ENCODE assay signal across 2 cellular contexts in the genomic region with DNA sequence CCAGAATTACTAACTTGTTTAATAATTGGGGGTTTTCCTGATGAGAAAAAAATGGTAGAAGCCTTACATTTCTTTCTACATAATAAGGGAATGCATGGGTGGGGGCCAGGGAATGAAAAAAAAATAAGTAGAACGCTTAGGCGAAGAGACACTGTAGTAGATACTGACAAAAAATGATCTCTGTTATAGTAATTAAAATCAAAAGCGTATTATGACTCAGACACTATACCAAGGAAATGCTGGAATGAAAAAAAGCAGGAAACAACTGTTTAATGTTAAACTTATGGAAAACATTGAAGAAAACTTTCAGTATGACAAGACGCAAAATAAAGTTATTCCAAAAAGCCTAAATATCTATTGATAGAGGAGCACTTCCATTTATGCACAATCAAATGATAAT.
TF ChIP-seq lines count a peak whose summit lies in the region.

No MANE protein-coding gene starts in this region.

TF ChIP-seq in SK-N-SH treated with all-trans-retinoic acid at 6 μM for 48 hours, 23 proteins besides CTCF, POLR2A, EP300 and RAD21 (continued from another document):
- TF ChIP-seq, protein P1, sequence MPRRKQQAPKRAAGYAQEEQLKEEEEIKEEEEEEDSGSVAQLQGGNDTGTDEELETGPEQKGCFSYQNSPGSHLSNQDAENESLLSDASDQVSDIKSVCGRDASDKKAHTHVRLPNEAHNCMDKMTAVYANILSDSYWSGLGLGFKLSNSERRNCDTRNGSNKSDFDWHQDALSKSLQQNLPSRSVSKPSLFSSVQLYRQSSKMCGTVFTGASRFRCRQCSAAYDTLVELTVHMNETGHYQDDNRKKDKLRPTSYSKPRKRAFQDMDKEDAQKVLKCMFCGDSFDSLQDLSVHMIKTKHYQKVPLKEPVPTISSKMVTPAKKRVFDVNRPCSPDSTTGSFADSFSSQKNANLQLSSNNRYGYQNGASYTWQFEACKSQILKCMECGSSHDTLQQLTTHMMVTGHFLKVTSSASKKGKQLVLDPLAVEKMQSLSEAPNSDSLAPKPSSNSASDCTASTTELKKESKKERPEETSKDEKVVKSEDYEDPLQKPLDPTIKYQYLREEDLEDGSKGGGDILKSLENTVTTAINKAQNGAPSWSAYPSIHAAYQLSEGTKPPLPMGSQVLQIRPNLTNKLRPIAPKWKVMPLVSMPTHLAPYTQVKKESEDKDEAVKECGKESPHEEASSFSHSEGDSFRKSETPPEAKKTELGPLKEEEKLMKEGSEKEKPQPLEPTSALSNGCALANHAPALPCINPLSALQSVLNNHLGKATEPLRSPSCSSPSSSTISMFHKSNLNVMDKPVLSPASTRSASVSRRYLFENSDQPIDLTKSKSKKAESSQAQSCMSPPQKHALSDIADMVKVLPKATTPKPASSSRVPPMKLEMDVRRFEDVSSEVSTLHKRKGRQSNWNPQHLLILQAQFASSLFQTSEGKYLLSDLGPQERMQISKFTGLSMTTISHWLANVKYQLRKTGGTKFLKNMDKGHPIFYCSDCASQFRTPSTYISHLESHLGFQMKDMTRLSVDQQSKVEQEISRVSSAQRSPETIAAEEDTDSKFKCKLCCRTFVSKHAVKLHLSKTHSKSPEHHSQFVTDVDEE (CRISPR knock-in tag; IDR thresholded peaks at IDR 0.05): no peak
- TF ChIP-seq, protein P2, sequence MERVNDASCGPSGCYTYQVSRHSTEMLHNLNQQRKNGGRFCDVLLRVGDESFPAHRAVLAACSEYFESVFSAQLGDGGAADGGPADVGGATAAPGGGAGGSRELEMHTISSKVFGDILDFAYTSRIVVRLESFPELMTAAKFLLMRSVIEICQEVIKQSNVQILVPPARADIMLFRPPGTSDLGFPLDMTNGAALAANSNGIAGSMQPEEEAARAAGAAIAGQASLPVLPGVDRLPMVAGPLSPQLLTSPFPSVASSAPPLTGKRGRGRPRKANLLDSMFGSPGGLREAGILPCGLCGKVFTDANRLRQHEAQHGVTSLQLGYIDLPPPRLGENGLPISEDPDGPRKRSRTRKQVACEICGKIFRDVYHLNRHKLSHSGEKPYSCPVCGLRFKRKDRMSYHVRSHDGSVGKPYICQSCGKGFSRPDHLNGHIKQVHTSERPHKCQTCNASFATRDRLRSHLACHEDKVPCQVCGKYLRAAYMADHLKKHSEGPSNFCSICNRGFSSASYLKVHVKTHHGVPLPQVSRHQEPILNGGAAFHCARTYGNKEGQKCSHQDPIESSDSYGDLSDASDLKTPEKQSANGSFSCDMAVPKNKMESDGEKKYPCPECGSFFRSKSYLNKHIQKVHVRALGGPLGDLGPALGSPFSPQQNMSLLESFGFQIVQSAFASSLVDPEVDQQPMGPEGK (CRISPR knock-in tag; IDR thresholded peaks at IDR 0.05; ENCODE audit: borderline replicate concordance): no peak
- TF ChIP-seq ISL1 (CRISPR knock-in tag; IDR thresholded peaks at IDR 0.05): no peak
- TF ChIP-seq RARB (CRISPR knock-in tag; IDR thresholded peaks at IDR 0.05): no peak
- no peak for TF ChIP-seq PPARA (CRISPR knock-in tag; IDR thresholded peaks at IDR 0.05; ENCODE audit: borderline replicate concordance)
- no peak for TF ChIP-seq ZC3H10 (CRISPR knock-in tag; IDR thresholded peaks at IDR 0.05)
- no peak for TF ChIP-seq TCF4 (CRISPR knock-in tag; IDR thresholded peaks at IDR 0.05; ENCODE audit: borderline replicate concordance)

TF ChIP-seq in SK-N-SH, 30 proteins besides CTCF, POLR2A, EP300 and RAD21 (continued from another document):
- TF ChIP-seq, protein P3, sequence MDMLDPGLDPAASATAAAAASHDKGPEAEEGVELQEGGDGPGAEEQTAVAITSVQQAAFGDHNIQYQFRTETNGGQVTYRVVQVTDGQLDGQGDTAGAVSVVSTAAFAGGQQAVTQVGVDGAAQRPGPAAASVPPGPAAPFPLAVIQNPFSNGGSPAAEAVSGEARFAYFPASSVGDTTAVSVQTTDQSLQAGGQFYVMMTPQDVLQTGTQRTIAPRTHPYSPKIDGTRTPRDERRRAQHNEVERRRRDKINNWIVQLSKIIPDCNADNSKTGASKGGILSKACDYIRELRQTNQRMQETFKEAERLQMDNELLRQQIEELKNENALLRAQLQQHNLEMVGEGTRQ (IDR thresholded peaks at IDR 0.05; ENCODE audit: borderline replicate concordance, low read depth, low read length): no peak
- TF ChIP-seq FOXM1 (IDR thresholded peaks at IDR 0.05; ENCODE audit: low read depth) (no peak), EZH2phosphoT487 (IDR thresholded peaks at IDR 0.05; ENCODE audit: borderline replicate concordance, low read depth) (no peak), SMC3 (IDR thresholded peaks at IDR 0.05; ENCODE audit: low read depth, low read length) (no peak), MXI1 (IDR thresholded peaks at IDR 0.05; ENCODE audit: low read depth, low read length) (no peak), JUND (IDR thresholded peaks at IDR 0.05) (no peak), NRF1 (IDR thresholded peaks at IDR 0.05; ENCODE audit: low read depth, low read length) (no peak), YY1 (IDR thresholded peaks at IDR 0.05; ENCODE audit: low read depth) (no peak), ELF1 (IDR thresholded peaks at IDR 0.05) (no peak)
- TF ChIP-seq, protein P4, sequence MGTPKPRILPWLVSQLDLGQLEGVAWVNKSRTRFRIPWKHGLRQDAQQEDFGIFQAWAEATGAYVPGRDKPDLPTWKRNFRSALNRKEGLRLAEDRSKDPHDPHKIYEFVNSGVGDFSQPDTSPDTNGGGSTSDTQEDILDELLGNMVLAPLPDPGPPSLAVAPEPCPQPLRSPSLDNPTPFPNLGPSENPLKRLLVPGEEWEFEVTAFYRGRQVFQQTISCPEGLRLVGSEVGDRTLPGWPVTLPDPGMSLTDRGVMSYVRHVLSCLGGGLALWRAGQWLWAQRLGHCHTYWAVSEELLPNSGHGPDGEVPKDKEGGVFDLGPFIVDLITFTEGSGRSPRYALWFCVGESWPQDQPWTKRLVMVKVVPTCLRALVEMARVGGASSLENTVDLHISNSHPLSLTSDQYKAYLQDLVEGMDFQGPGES (IDR thresholded peaks at IDR 0.05; ENCODE audit: low read depth, low read length): no peak
- TF ChIP-seq, protein P5, sequence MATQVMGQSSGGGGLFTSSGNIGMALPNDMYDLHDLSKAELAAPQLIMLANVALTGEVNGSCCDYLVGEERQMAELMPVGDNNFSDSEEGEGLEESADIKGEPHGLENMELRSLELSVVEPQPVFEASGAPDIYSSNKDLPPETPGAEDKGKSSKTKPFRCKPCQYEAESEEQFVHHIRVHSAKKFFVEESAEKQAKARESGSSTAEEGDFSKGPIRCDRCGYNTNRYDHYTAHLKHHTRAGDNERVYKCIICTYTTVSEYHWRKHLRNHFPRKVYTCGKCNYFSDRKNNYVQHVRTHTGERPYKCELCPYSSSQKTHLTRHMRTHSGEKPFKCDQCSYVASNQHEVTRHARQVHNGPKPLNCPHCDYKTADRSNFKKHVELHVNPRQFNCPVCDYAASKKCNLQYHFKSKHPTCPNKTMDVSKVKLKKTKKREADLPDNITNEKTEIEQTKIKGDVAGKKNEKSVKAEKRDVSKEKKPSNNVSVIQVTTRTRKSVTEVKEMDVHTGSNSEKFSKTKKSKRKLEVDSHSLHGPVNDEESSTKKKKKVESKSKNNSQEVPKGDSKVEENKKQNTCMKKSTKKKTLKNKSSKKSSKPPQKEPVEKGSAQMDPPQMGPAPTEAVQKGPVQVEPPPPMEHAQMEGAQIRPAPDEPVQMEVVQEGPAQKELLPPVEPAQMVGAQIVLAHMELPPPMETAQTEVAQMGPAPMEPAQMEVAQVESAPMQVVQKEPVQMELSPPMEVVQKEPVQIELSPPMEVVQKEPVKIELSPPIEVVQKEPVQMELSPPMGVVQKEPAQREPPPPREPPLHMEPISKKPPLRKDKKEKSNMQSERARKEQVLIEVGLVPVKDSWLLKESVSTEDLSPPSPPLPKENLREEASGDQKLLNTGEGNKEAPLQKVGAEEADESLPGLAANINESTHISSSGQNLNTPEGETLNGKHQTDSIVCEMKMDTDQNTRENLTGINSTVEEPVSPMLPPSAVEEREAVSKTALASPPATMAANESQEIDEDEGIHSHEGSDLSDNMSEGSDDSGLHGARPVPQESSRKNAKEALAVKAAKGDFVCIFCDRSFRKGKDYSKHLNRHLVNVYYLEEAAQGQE (IDR thresholded peaks at IDR 0.05; ENCODE audit: low read depth, low read length): no peak
- TF ChIP-seq, protein P6, sequence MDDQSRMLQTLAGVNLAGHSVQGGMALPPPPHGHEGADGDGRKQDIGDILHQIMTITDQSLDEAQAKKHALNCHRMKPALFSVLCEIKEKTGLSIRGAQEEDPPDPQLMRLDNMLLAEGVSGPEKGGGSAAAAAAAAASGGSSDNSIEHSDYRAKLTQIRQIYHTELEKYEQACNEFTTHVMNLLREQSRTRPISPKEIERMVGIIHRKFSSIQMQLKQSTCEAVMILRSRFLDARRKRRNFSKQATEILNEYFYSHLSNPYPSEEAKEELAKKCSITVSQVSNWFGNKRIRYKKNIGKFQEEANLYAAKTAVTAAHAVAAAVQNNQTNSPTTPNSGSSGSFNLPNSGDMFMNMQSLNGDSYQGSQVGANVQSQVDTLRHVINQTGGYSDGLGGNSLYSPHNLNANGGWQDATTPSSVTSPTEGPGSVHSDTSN (IDR thresholded peaks at IDR 0.05): no peak
